In genomic region chrX:119885554-119886428, GRCh38 we compare ENCODE assay signal across 13 cellular contexts. TPM values are rescaled to one million over a fixed set of nuclear protein-coding genes. Genes with fewer than 3 reads are reported as not detected.
DNase-seq lines count a peak whose midpoint lies in the region; FAIRE-seq and TF ChIP-seq lines count a peak whose summit lies in the region.
"Had no signal": no experiment of that assay in that cellular context is flagged by ENCODE, and none has a peak within 500 bp of the region (broad histone marks: within the 10 kb centered on the region; RNA-seq: fewer than 3 reads in every experiment).

No MANE protein-coding gene starts in this region.

- CTCF ChIA-PET in RWPE1 (lab: Yijun Ruan, JAX) = no interaction called here

- intact Hi-C loops in kidney (cut with DNase I) = no loop called here

- H3K9me3 ChIP-seq in kidney (ENCODE audit: control insufficient read depth in 1 of 2, low read length in 2 of 2) = no peaks in the 10 kb centered on the region

- DNase-seq in A172 (ENCODE audit: low spot score) = peak; percentile 90
- no peak for DNase-seq in GM19239 (ENCODE audit: insufficient read length, low spot score)
- peak; percentile 51 for DNase-seq in SW480 (ENCODE audit: low spot score)
- DNase-seq in fibroblast of villous mesenchyme (ENCODE audit: low read depth) = peak; percentile 64
- DNase-seq in stimulated activated CD4-positive, alpha-beta T cell treated with anti-CD3 and anti-CD28 coated beads, Interleukin-4, amount 100 ng/mL, for 4 hours = no peak
- DNase-seq in RWPE1 (ENCODE audit: low spot score) = no peak
- no peak for DNase-seq in kidney glomerular epithelial cell (lab: John Stamatoyannopoulos, UW)
- no peak for DNase-seq in kidney
- DNase-seq: GOT3, NCI-H1417, retina had no signal

- H3K36me3 ChIP-seq in kidney (ENCODE audit: control insufficient read depth in 1 of 2, insufficient read depth in 2 of 2, low read length in 2 of 2) = no peaks in the 10 kb centered on the region

- FAIRE-seq in GM19239 (lab: Jason Lieb, UNC) = peak; percentile 61
- no peak for FAIRE-seq in kidney (lab: Jason Lieb, UNC)

- no peaks in the 10 kb centered on the region for H3K4me1 ChIP-seq in kidney (ENCODE audit: control insufficient read depth in 1 of 2, insufficient read depth in 1 of 2, low read depth in 1 of 2, low read length in 2 of 2)

- TF ChIP-seq CTCF in fibroblast of villous mesenchyme (IDR thresholded peaks at IDR 0.05; ENCODE audit: insufficient read depth, low read depth, low read length) (no peak), RWPE1 (conservative IDR thresholded peaks at IDR 0.05; ENCODE audit: low read depth) (no peak), kidney (IDR thresholded peaks at IDR 0.05; ENCODE audit: borderline replicate concordance, extremely low read depth, insufficient read depth) (no peak)

- no peak overlapping the region for H3K9ac ChIP-seq in kidney (ENCODE audit: low read length in 2 of 2)

- H3K4me3 ChIP-seq in fibroblast of villous mesenchyme (ENCODE audit: low read depth, low read length) = peak overlapping the region; percentile 25
- no peak overlapping the region for H3K4me3 ChIP-seq in kidney (ENCODE audit: low read length in 2 of 2)

- POLR2A ChIA-PET in RWPE1 (lab: Yijun Ruan, JAX; ENCODE audit: low non-redundant PET) = no interaction called here

- H3K27ac ChIP-seq in RWPE1 (no peak overlapping the region), kidney (ENCODE audit: low read depth in 2 of 2, low read length in 2 of 2) (no peak overlapping the region)

RNA-seq across cellular contexts. Expression of gene AKAP14, which starts 9.9 kb away (rescaled TPM):
- not detected in 2 replicates for total RNA-seq in A172 (2014; rRNA removed; shearing (Covaris generic))
- not detected in 2 replicates for total RNA-seq in fibroblast of villous mesenchyme
- total RNA-seq in kidney = not detected
- polyA plus RNA-seq in kidney (ENCODE audit: insufficient read depth, low read depth, low replicate concordance) = not detected
- total RNA-seq: G401, glomerular endothelial cell had no signal

RNA-seq across cellular contexts. Expression of gene NDUFA1, which starts 14.2 kb away (rescaled TPM):
- 55.7 and 60.9 TPM in 2 replicates for total RNA-seq in A172 (2014; rRNA removed; shearing (Covaris generic))
- total RNA-seq in fibroblast of villous mesenchyme = 67.8 and 68.6 TPM in 2 replicates
- total RNA-seq in kidney = 114 TPM
- polyA plus RNA-seq in kidney (ENCODE audit: insufficient read depth, low read depth, low replicate concordance) = 512 TPM

RNA-seq across cellular contexts. Expression of gene RNF113A, which starts 14.3 kb away (rescaled TPM):
- 6.6 and 7.8 TPM in 2 replicates for total RNA-seq in A172 (2014; rRNA removed; shearing (Covaris generic))
- total RNA-seq in fibroblast of villous mesenchyme = 9.1 and 12.9 TPM in 2 replicates
- total RNA-seq in kidney = 13.3 TPM
- polyA plus RNA-seq in kidney (ENCODE audit: insufficient read depth, low read depth, low replicate concordance) = 18.7 TPM

RNA-seq across cellular contexts. Expression of gene UPF3B, which starts 33.0 kb away (rescaled TPM):
- total RNA-seq in A172 (2014; rRNA removed; shearing (Covaris generic)) = 1.8 and 2.3 TPM in 2 replicates
- 1.3 and 1.7 TPM in 2 replicates for total RNA-seq in fibroblast of villous mesenchyme
- total RNA-seq in kidney = 6.0 TPM
- polyA plus RNA-seq in kidney (ENCODE audit: insufficient read depth, low read depth, low replicate concordance) = 9.4 TPM

RNA-seq across cellular contexts. Expression of gene NKAP, which starts 57.8 kb away (rescaled TPM):
- 2.5 and 2.8 TPM in 2 replicates for total RNA-seq in A172 (2014; rRNA removed; shearing (Covaris generic))
- 3.9 and 4.8 TPM in 2 replicates for total RNA-seq in fibroblast of villous mesenchyme
- 7.7 TPM for total RNA-seq in kidney
- polyA plus RNA-seq in kidney (ENCODE audit: insufficient read depth, low read depth, low replicate concordance) = 9.9 TPM

Comparison
In these comparisons a context has a peak if more than half of its experiments do, and no peak if none do; other contexts are left out.
1. DNase-seq: peak in A172 (single experiment), SW480 (single experiment) and fibroblast of villous mesenchyme (single experiment); none in GM19239 (single experiment), stimulated activated CD4-positive, alpha-beta T cell treated with anti-CD3 and anti-CD28 coated beads, Interleukin-4, amount 100 ng/mL, for 4 hours (0 of 2), RWPE1 (single experiment), kidney glomerular epithelial cell (single experiment) and kidney (single experiment).